ENCODE assay signal across 19 cellular contexts in the genomic region with DNA sequence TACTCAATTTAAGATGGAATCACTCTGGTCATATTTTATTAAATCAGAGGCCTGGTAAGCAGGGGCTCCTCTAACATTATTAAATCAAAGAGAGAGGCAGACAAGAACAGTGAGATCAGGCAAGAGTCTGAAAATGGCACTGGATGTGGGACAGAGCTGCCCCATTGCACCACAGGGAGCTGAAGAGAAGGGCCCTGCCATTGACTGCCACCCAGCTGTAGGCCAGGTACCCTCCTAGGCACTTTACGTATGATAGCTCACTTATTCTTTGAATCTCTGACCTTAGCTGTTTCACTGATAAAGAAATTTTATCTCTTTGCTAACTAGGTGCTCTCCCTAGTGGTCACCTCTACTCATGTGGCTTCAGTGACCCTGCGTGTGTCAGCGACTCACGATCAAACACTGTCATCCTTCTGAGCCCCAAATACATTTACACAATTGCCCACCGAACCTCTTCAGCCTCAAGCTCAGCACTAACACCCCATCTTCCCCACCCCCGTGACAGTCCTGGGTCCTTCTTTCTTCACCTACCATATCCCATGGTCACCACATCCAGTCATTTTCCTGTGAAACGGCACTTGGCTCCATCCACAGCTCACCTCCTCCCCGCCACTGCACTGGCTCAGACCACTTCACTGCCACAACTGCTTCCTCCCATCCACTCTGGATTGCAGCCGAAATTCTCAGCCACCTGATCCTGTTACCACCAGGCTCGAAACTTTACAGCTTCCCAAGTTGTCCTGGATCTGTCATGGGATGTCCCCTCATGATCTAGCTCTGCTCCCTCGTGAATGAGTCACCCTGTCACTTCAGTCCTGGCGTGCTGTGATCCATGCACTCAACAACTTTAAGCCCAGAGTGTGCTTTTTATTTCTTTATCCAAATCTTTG.
"Had no signal": no experiment of that assay in that cellular context is flagged by ENCODE, and none has a peak within 500 bp of the region (broad histone marks: within the 10 kb centered on the region; RNA-seq: fewer than 3 reads in every experiment).

No MANE protein-coding gene starts in this region.

- H3K4me3 Mint-ChIP-seq: activated CD4-positive, alpha-beta T cell treated with anti-CD3 and anti-CD28 coated beads for 36 hours; activated naive CD8-positive, alpha-beta T cell treated with anti-CD3 and anti-CD28 coated beads for 36 hours; activated T-helper 17 cell treated with anti-CD3 and anti-CD28 coated beads, Interleukin-2, amount 50 U/mL, for 72 hours; natural killer cell treated with Interleukin-12 subunit alpha and Interleukin-12 subunit beta and Interleukin-15 and Interleukin-18, amount 100 ng/mL, for 72 hours; stimulated activated effector memory CD8-positive, alpha-beta T cell treated with anti-CD3 and anti-CD28 coated beads, Interleukin-12 subunit alpha, Interleukin-12 subunit beta, amount 100 ng/mL, for 72 hours; T-cell; WTC11 had no signal

- ATAC-seq: activated CD4-positive, alpha-beta T cell treated with anti-CD3 and anti-CD28 coated beads for 36 hours; activated T-helper 17 cell treated with anti-CD3 and anti-CD28 coated beads, Interleukin-2, amount 50 U/mL, for 72 hours; natural killer cell treated with Interleukin-12 subunit alpha and Interleukin-12 subunit beta and Interleukin-15 and Interleukin-18, amount 100 ng/mL, for 72 hours; SK-N-SH treated with all-trans-retinoic acid at 6 μM for 48 hours; stimulated activated effector memory CD8-positive, alpha-beta T cell treated with anti-CD3 and anti-CD28 coated beads, Interleukin-12 subunit alpha, Interleukin-12 subunit beta, amount 100 ng/mL, for 72 hours; T-cell; WTC11 had no signal

- H3K36me3 ChIP-seq: cardiac muscle cell, thoracic aorta, upper lobe of left lung had no signal

- H3K9me3 ChIP-seq: thoracic aorta had no signal

- H3K36me3 Mint-ChIP-seq: activated naive CD8-positive, alpha-beta T cell treated with anti-CD3 and anti-CD28 coated beads for 36 hours; natural killer cell treated with Interleukin-12 subunit alpha and Interleukin-12 subunit beta and Interleukin-15 and Interleukin-18, amount 100 ng/mL, for 72 hours; stimulated activated effector memory CD8-positive, alpha-beta T cell treated with anti-CD3 and anti-CD28 coated beads, Interleukin-12 subunit alpha, Interleukin-12 subunit beta, amount 100 ng/mL, for 72 hours; T-cell had no signal

- H3K27ac ChIP-seq: cardiac muscle cell, thoracic aorta, upper lobe of left lung had no signal

- H3K27me3 ChIP-seq: cardiac muscle cell, upper lobe of left lung had no signal

- H3K4me2 ChIP-seq: smooth muscle cell had no signal

- H3K4me1 ChIP-seq: upper lobe of left lung had no signal

- H3K4me3 ChIP-seq: cardiac muscle cell, lung, smooth muscle cell, thoracic aorta, upper lobe of left lung had no signal

- H3K27ac Mint-ChIP-seq: activated CD4-positive, alpha-beta T cell treated with anti-CD3 and anti-CD28 coated beads for 36 hours; activated naive CD8-positive, alpha-beta T cell treated with anti-CD3 and anti-CD28 coated beads for 36 hours; activated T-helper 17 cell treated with anti-CD3 and anti-CD28 coated beads, Interleukin-2, amount 50 U/mL, for 72 hours; natural killer cell treated with Interleukin-12 subunit alpha and Interleukin-12 subunit beta and Interleukin-15 and Interleukin-18, amount 100 ng/mL, for 72 hours; stimulated activated effector memory CD8-positive, alpha-beta T cell treated with anti-CD3 and anti-CD28 coated beads, Interleukin-12 subunit alpha, Interleukin-12 subunit beta, amount 100 ng/mL, for 72 hours; T-cell; WTC11 had no signal

- H3K4me1 Mint-ChIP-seq: activated CD4-positive, alpha-beta T cell treated with anti-CD3 and anti-CD28 coated beads for 36 hours; stimulated activated effector memory CD8-positive, alpha-beta T cell treated with anti-CD3 and anti-CD28 coated beads, Interleukin-12 subunit alpha, Interleukin-12 subunit beta, amount 100 ng/mL, for 72 hours had no signal

- H3K27me3 Mint-ChIP-seq: activated CD4-positive, alpha-beta T cell treated with anti-CD3 and anti-CD28 coated beads for 36 hours; activated naive CD8-positive, alpha-beta T cell treated with anti-CD3 and anti-CD28 coated beads for 36 hours; activated T-helper 17 cell treated with anti-CD3 and anti-CD28 coated beads, Interleukin-2, amount 50 U/mL, for 72 hours had no signal

- DNase-seq: activated CD4-positive, alpha-beta T cell treated with anti-CD3 and anti-CD28 coated beads for 36 hours; activated CD4-positive, alpha-beta T cell treated with anti-CD3 and anti-CD28 coated beads, Interleukin-2, amount 50 U/mL, for 48 hours; activated naive CD4-positive, alpha-beta T cell; activated naive CD8-positive, alpha-beta T cell treated with anti-CD3 and anti-CD28 coated beads for 36 hours; amniotic stem cell; erythroblast; occipital lobe; stimulated activated CD4-positive, alpha-beta T cell treated with anti-CD3 and anti-CD28 coated beads, Interleukin-4, amount 100 ng/mL, for 24 hours; T-cell; upper lobe of left lung had no signal
